Comparison of ENCODE assay signal across 8 cellular contexts in the genomic region with DNA sequence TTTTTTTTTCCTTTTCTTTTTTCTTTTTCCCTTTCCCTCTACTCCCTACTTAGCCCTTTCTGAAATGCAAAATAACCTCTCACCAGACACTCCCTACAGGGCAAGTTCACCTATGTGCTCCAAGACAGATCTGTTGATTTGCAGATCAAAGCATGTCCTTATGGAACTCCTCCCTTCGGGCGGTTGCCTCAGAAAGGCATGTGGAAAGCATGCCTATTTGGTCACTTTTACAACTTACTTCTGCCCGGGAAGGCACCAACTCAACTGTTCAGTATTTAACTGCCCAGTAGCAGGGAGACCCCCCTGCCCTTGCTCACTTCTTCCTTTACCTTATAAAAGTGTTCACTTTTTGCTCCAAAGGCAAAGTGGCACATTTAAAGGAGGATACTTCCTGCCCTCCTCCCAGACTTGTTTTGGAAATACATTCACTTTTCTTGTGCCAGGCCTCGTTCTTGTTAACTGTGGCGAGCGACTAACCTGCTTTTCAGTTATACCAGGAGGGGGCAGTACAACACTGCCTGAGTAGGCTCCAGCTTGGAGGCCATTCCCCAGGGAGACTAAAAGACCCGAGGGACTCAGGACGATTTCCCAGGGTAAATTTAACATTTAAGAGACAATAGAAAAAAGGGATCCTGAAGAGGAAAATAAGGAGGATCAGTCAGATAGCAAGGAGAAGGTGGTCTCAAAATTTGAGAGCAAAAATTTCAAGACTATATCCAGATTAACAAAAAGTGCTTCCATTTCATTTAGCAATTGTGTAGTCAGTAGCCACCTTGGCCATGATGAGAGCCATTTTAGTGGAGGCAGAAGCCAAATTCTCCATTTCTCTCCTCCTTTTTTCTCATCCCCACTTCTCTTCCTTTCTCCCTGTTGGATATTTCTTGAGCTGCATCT. TPM values are rescaled to one million over a fixed set of nuclear protein-coding genes. Genes with fewer than 3 reads are reported as not detected.
DNase-seq lines count a peak whose midpoint lies in the region; ATAC-seq and TF ChIP-seq lines count a peak whose summit lies in the region.

No MANE protein-coding gene starts in this region.

- H3K27me3 Mint-ChIP-seq in progenitor cell of endocrine pancreas, result no peaks in the 10 kb centered on the region

- H3K9me3 Mint-ChIP-seq in progenitor cell of endocrine pancreas (ENCODE audit: low read depth), result peaks cover 3% of the 10 kb centered on the region

- H3K27me3 ChIP-seq in GM23248 (replicated peaks; ENCODE audit: insufficient read depth), result peaks cover 15% of the 10 kb centered on the region
- no peaks in the 10 kb centered on the region for H3K27me3 ChIP-seq in Loucy (ENCODE audit: insufficient read depth, low read length, poor library complexity, severe bottlenecking)
- H3K27me3 ChIP-seq in heart right ventricle, result peaks cover 0 to 14% (median 0%) of the 10 kb centered on the region in 7 donors

- intact Hi-C loops in heart right ventricle (cut with DNase I), result loop anchor here in 5 of 10 donors (5.0 to 10.0 kb wide), 6 partner anchors 41 to 371 kb away; a partner anchor contains a TSS

- H4K20me1 ChIP-seq in GM23248 (ENCODE audit: insufficient read depth) (no peaks in the 10 kb centered on the region), Loucy (ENCODE audit: insufficient read depth, low read length, poor library complexity, severe bottlenecking) (no peaks in the 10 kb centered on the region)

- no peaks in the 10 kb centered on the region for H3K4me1 Mint-ChIP-seq in progenitor cell of endocrine pancreas (ENCODE audit: low read depth)

- no peak overlapping the region for H3K4me3 Mint-ChIP-seq in progenitor cell of endocrine pancreas (ENCODE audit: low read depth)

- H3K4me1 ChIP-seq in GM23248 (ENCODE audit: insufficient read depth), result no peaks in the 10 kb centered on the region
- H3K4me1 ChIP-seq in Loucy (ENCODE audit: insufficient read depth, low read length, poor library complexity, severe bottlenecking), result peaks cover 46% of the 10 kb centered on the region
- peaks cover 0 to 30% (median 0%) of the 10 kb centered on the region in 9 donors for H3K4me1 ChIP-seq in heart right ventricle

- in situ Hi-C loops in GM23248 (cut with MboI), result no loop called here

- H3K9me3 ChIP-seq in GM23248 (ENCODE audit: low read depth), result no peaks in the 10 kb centered on the region
- H3K9me3 ChIP-seq in Loucy (ENCODE audit: insufficient read depth, low read depth, low read length), result no peaks in the 10 kb centered on the region
- H3K9me3 ChIP-seq in heart right ventricle, result no peaks in the 10 kb centered on the region

- 4 to 8% methylated on average over 8 of the region's 8 CpGs for WGBS in GM23248 (ENCODE audit: low coverage in 1 of 2, low lambda C conversion rate in 2 of 2, missing lambda C conversion rate in 2 of 2), 2 experiments
- WGBS in heart right ventricle, 2 donors, result 16% methylated on average over 8 of the region's 8 CpGs

- TF ChIP-seq CTCF in Loucy (conservative IDR thresholded peaks at IDR 0.05; ENCODE audit: low read length) (peak; percentile 99), heart right ventricle (IDR thresholded peaks at IDR 0.05) (peak; percentile 48 to 88 (median 73)), progenitor cell of endocrine pancreas (IDR thresholded peaks at IDR 0.05; ENCODE audit: unreplicated experiment) (peak; percentile 89)

- peak; percentile 63 for DNase-seq in EL
- peak; percentile 72 for DNase-seq in GM23248
- peak; percentile 24 for DNase-seq in SHP77 treated with DMSO at 0.1 percent for 48 hours (lab: John Stamatoyannopoulos, UW)
- peak; percentile 77 for DNase-seq in amniotic epithelial cell (ENCODE audit: low read depth)
- peak in 1 of 2 donors; percentile 50 for DNase-seq in heart right ventricle
- peak; percentile 37 for DNase-seq in progenitor cell of endocrine pancreas (ENCODE audit: low spot score, unreplicated experiment)

- no peak overlapping the region for H3K4me3 ChIP-seq in GM23248
- peak overlapping the region; percentile 16 for H3K4me3 ChIP-seq in Loucy (ENCODE audit: low read length, poor library complexity, severe bottlenecking)
- H3K4me3 ChIP-seq in heart right ventricle, result no peak overlapping the region

- H3K9me2 ChIP-seq in GM23248 (ENCODE audit: insufficient read depth), result no peaks in the 10 kb centered on the region
- H3K9me2 ChIP-seq in Loucy (replicated peaks; ENCODE audit: low read depth, low read length), result no peaks in the 10 kb centered on the region

- no peaks in the 10 kb centered on the region for H3K36me3 Mint-ChIP-seq in progenitor cell of endocrine pancreas (ENCODE audit: insufficient read depth)

- no peak overlapping the region for H3K4me2 ChIP-seq in GM23248 (ENCODE audit: unreplicated experiment)
- H3K4me2 ChIP-seq in Loucy (ENCODE audit: low read depth, low read length, poor library complexity, severe bottlenecking), result peak overlapping the region; percentile 45

- H3K36me3 ChIP-seq in GM23248 (ENCODE audit: low read depth), result no peaks in the 10 kb centered on the region
- H3K36me3 ChIP-seq in Loucy (ENCODE audit: insufficient read depth, low read length), result no peaks in the 10 kb centered on the region
- no peaks in the 10 kb centered on the region for H3K36me3 ChIP-seq in heart right ventricle

- H3K9ac ChIP-seq in GM23248 (no peak overlapping the region), Loucy (ENCODE audit: low read depth, low read length, poor library complexity, severe bottlenecking) (peak overlapping the region; percentile 30)

- H3K27ac Mint-ChIP-seq in progenitor cell of endocrine pancreas, result no peak overlapping the region

- H3K27ac ChIP-seq in GM23248 (no peak overlapping the region), heart right ventricle (peak overlapping the region in 1 of 10 donors; percentile 45)

- peak in 7 of 8 donors; percentile 55 to 90 (median 72) for ATAC-seq in heart right ventricle
- ATAC-seq in GM19324 (IDR thresholded peaks at IDR 0.05; ENCODE audit: low FRiP score, unreplicated experiment), result no peak

- no peaks in the 10 kb centered on the region for H3K79me2 ChIP-seq in GM23248 (ENCODE audit: insufficient read depth)
- H3K79me2 ChIP-seq in Loucy (ENCODE audit: insufficient read depth, low read length), result no peaks in the 10 kb centered on the region

- peak overlapping the region; percentile 37; the same call in 1 of the 2 replicates for H2AFZ ChIP-seq in GM23248
- peak overlapping the region; percentile 89 for H2AFZ ChIP-seq in Loucy (ENCODE audit: low read length)

- H3F3A ChIP-seq in GM23248 (ENCODE audit: insufficient read depth) (no peaks in the 10 kb centered on the region), Loucy (ENCODE audit: low read depth) (no peaks in the 10 kb centered on the region)

RNA-seq across cellular contexts. Expression of a gene that starts 12.3 kb away (rescaled TPM):
- total RNA-seq in GM23248 (2014; rRNA removed; shearing (Covaris generic)), result not detected in 2 replicates
- polyA plus RNA-seq in GM23248 (2016; fragmentation: Nextera tagmentation; extraction: Ambion mirVana), result not detected in 2 replicates
- total RNA-seq in heart right ventricle, result 10 to 100 TPM in 1 of 10 donors, under 1 TPM in 9; 0.11 to 19.4 (median 0.34) TPM
- polyA plus RNA-seq in heart right ventricle, result under 1 TPM; 0.13 to 0.22 TPM
- total RNA-seq in progenitor cell of endocrine pancreas, result not detected in 2 replicates

RNA-seq across cellular contexts. Expression of a gene that starts 15.1 kb away (rescaled TPM):
- total RNA-seq in GM23248 (2014; rRNA removed; shearing (Covaris generic)), result not detected in 2 replicates
- polyA plus RNA-seq in GM23248 (2016; fragmentation: Nextera tagmentation; extraction: Ambion mirVana), result 0.28 TPM in 1 of 2 replicates, not detected in the other
- 10 to 100 TPM in 1 of 10 donors, 1 to 10 TPM in 4, under 1 TPM in 5; 0.40 to 20.9 (median 0.96) TPM for total RNA-seq in heart right ventricle
- 1 to 10 TPM in 1 of 2 donors, under 1 TPM in 1; 0.80 to 1.9 TPM for polyA plus RNA-seq in heart right ventricle
- not detected in 2 replicates for total RNA-seq in progenitor cell of endocrine pancreas
